In the genomic region with DNA sequence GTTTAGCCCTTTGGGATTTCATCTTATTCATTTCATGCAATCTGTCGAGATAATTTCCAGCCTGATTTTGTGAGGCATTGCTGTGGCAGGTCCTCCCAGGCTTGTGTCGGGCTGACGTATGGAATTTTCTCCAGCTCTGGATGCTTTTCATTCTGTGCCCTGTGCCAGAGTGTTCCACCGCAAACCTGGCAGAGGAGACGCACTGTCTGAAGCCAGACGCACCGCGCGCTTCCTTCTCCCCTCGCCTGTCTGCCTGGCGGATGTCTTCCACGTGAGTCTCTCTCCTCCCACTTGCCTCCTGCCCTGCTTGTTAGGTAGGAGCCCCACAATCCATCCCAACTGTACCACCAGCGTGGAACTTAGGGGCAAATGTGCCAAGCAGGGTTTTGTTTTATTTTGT, we compare ENCODE assay signal across 18 cellular contexts.
"Had no signal": no experiment of that assay in that cellular context is flagged by ENCODE, and none has a peak within 500 bp of the region (broad histone marks: within the 10 kb centered on the region; RNA-seq: fewer than 3 reads in every experiment).

No MANE protein-coding gene starts in this region.

- ATAC-seq: activated naive CD4-positive, alpha-beta T cell treated with anti-CD3 and anti-CD28 coated beads, Interleukin-2, amount 50 U/mL, for 72 hours; activated T-cell treated with anti-CD3 and anti-CD28 coated beads, Interleukin-2, amount 50 U/mL, for 4 hours; sciatic nerve; stimulated activated memory B cell treated with anti-CD40 and anti-IgM and Interleukin-4, amounts not matched to agents 10 μg/mL and 1 μg/mL and 100 μg/mL, for 72 hours had no signal

- H3K9me3 Mint-ChIP-seq: activated CD4-positive, alpha-beta memory T cell treated with anti-CD3 and anti-CD28 coated beads for 36 hours; activated naive CD4-positive, alpha-beta T cell treated with anti-CD3 and anti-CD28 coated beads, Interleukin-2, amount 50 U/mL, for 72 hours; activated T-cell treated with anti-CD3 and anti-CD28 coated beads, Interleukin-2, amount 50 U/mL, for 4 hours; nephron had no signal

- H3K27me3 ChIP-seq: tibial nerve had no signal

- H3K4me3 Mint-ChIP-seq: activated CD4-positive, alpha-beta memory T cell treated with anti-CD3 and anti-CD28 coated beads for 36 hours; activated T-cell treated with anti-CD3 and anti-CD28 coated beads, Interleukin-2, amount 50 U/mL, for 4 hours; nephron; stimulated activated memory B cell treated with anti-CD40 and anti-IgM and Interleukin-4, amounts not matched to agents 10 μg/mL and 1 μg/mL and 100 μg/mL, for 72 hours had no signal

- FAIRE-seq: islet of Langerhans had no signal

- H3K4me1 ChIP-seq: left ventricle myocardium inferior, spleen, tibial nerve had no signal

- H3K27ac Mint-ChIP-seq: activated CD4-positive, alpha-beta memory T cell treated with anti-CD3 and anti-CD28 coated beads for 36 hours; activated naive CD4-positive, alpha-beta T cell treated with anti-CD3 and anti-CD28 coated beads, Interleukin-2, amount 50 U/mL, for 72 hours; nephron; stimulated activated memory B cell treated with anti-CD40 and anti-IgM and Interleukin-4, amounts not matched to agents 10 μg/mL and 1 μg/mL and 100 μg/mL, for 72 hours had no signal

- DNase-seq: activated CD4-positive, alpha-beta memory T cell treated with anti-CD3 and anti-CD28 coated beads for 36 hours; activated CD4-positive, alpha-beta T cell treated with anti-CD3 and anti-CD28 coated beads for 1 hour; activated effector memory CD4-positive, alpha-beta T cell treated with anti-CD3 and anti-CD28 coated beads, Interleukin-2, amount 50 U/mL, for 16 hours; activated T-cell treated with anti-CD3 and anti-CD28 coated beads, Interleukin-2, amount 50 U/mL, for 4 hours; amygdala; esophagus squamous epithelium; foreskin melanocyte; left ventricle myocardium inferior; mesendoderm; spleen; stimulated activated CD4-positive, alpha-beta T cell treated with anti-CD3 and anti-CD28 coated beads, Interleukin-1b, Interleukin-23, amount 100 ng/mL, for 48 hours; T-helper 9 cell had no signal

- H3K27ac ChIP-seq: esophagus squamous epithelium, left ventricle myocardium inferior, spleen, tibial nerve had no signal

- H3K36me3 ChIP-seq: esophagus squamous epithelium, left ventricle myocardium inferior, spleen, tibial nerve had no signal

- H3K4me1 Mint-ChIP-seq: stimulated activated memory B cell treated with anti-CD40 and anti-IgM and Interleukin-4, amounts not matched to agents 10 μg/mL and 1 μg/mL and 100 μg/mL, for 72 hours had no signal

- H3K4me3 ChIP-seq: esophagus squamous epithelium, left ventricle myocardium inferior, spleen, tibial nerve had no signal

- H3K9me3 ChIP-seq: esophagus squamous epithelium, left ventricle myocardium inferior, spleen, tibial nerve had no signal
